ENCODE assay signal across 1 cellular context in genomic region chr11:43410394-43410793, GRCh38.
TF ChIP-seq lines count a peak whose summit lies in the region.

No MANE protein-coding gene starts in this region.

TF ChIP-seq in HepG2, 621 proteins besides CTCF, POLR2A, EP300 and RAD21 (continued from another document):
- TF ChIP-seq NCOR1 (IDR thresholded peaks at IDR 0.05; ENCODE audit: borderline replicate concordance, low read length) (peak; percentile 39; the same call in 1 of the 2 replicates), MATR3 (CRISPR knock-in tag; IDR thresholded peaks at IDR 0.05) (no peak), HCFC1 (IDR thresholded peaks at IDR 0.05; ENCODE audit: low read depth, low read length) (no peak), PPARG (CRISPR knock-in tag; conservative IDR thresholded peaks at IDR 0.05) (peak; percentile 61), ZFP37 (CRISPR knock-in tag; IDR thresholded peaks at IDR 0.05; ENCODE audit: borderline replicate concordance) (no peak), KLF12 (CRISPR knock-in tag; IDR thresholded peaks at IDR 0.05; ENCODE audit: borderline replicate concordance) (no peak), ZBTB44 (CRISPR knock-in tag; IDR thresholded peaks at IDR 0.05) (no peak), ATF1 (CRISPR knock-in tag; IDR thresholded peaks at IDR 0.05) (no peak), GFI1 (CRISPR knock-in tag; IDR thresholded peaks at IDR 0.05; ENCODE audit: borderline replicate concordance) (no peak), RNF2 (conservative IDR thresholded peaks at IDR 0.05; ENCODE audit: low read depth) (no peak), ZNF660 (CRISPR knock-in tag; IDR thresholded peaks at IDR 0.05; ENCODE audit: borderline replicate concordance, low read depth) (no peak), HNF4A (CRISPR knock-in tag; IDR thresholded peaks at IDR 0.05) (peak; percentile 77), GATAD2A (CRISPR knock-in tag; IDR thresholded peaks at IDR 0.05) (0 out of 2 replicates have a peak, but pooled peaks have one; percentile 13), TCF7 (IDR thresholded peaks at IDR 0.05; ENCODE audit: low read depth) (0 out of 2 replicates have a peak, but pooled peaks have one; percentile 11), KDM5A (IDR thresholded peaks at IDR 0.05; ENCODE audit: borderline replicate concordance, low read length) (no peak), CHD2 (IDR thresholded peaks at IDR 0.05; ENCODE audit: low read depth, low read length) (no peak), HMGXB4 (CRISPR knock-in tag; IDR thresholded peaks at IDR 0.05; ENCODE audit: borderline replicate concordance in 1 of 2, low read depth in 1 of 2) (no peak), NR2F6 (IDR thresholded peaks at IDR 0.05) (peak; percentile 76), NR2F6 (CRISPR knock-in tag; IDR thresholded peaks at IDR 0.05) (peak; percentile 43), ZNF253 (CRISPR knock-in tag; IDR thresholded peaks at IDR 0.05; ENCODE audit: borderline replicate concordance) (no peak), ZNF264 (CRISPR knock-in tag; IDR thresholded peaks at IDR 0.05) (no peak), ARID5B (CRISPR knock-in tag; IDR thresholded peaks at IDR 0.05) (peak; percentile 46), RARA (CRISPR knock-in tag; IDR thresholded peaks at IDR 0.05) (peak; percentile 30; the same call in 1 of the 2 replicates), THYN1 (CRISPR knock-in tag; IDR thresholded peaks at IDR 0.05; ENCODE audit: borderline replicate concordance, low read depth) (no peak), XBP1 (CRISPR knock-in tag; IDR thresholded peaks at IDR 0.05) (no peak), NCOA1 (CRISPR knock-in tag; IDR thresholded peaks at IDR 0.05) (no peak), ZNF772 (CRISPR knock-in tag; IDR thresholded peaks at IDR 0.05) (no peak), U2AF1 (optimal IDR thresholded peaks at IDR 0.05; ENCODE audit: low read depth, low read length) (no peak), REPIN1 (CRISPR knock-in tag; IDR thresholded peaks at IDR 0.05; ENCODE audit: borderline replicate concordance, low read depth) (no peak), ZNF430 (CRISPR knock-in tag; IDR thresholded peaks at IDR 0.05) (no peak), FOXJ3 (CRISPR knock-in tag; IDR thresholded peaks at IDR 0.05; ENCODE audit: borderline replicate concordance) (no peak), PAXIP1 (CRISPR knock-in tag; conservative IDR thresholded peaks at IDR 0.05) (peak; percentile 37; the same call in 1 of the 2 replicates)
